ENCODE assay signal across 19 cellular contexts in the genomic region with DNA sequence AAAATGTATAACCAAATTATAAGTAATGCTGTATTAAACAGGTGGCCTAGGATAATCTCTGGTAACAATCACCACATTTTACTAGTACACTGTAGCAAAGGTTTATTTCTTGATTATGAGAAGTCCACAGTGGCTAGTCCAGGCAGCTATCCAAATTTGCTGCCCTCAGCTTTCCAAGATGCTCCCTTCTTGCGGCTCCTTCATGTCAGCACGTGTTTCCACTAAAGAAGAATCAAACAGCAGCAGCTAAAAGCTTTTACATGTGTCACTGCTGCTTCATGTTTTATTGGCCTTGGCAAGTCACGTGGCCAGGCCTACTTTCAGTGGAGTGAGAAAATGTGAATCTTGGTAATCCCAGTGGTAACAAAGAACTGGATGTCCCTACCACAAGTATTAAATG. TPM values are rescaled to one million over a fixed set of nuclear protein-coding genes. Genes with fewer than 3 reads are reported as not detected.
DNase-seq lines count a peak whose midpoint lies in the region; ATAC-seq and TF ChIP-seq lines count a peak whose summit lies in the region.
"Had no signal": no experiment of that assay in that cellular context is flagged by ENCODE, and none has a peak within 500 bp of the region (broad histone marks: within the 10 kb centered on the region; RNA-seq: fewer than 3 reads in every experiment).

No MANE protein-coding gene starts in this region.

- intact Hi-C loops in OCI-LY7 (cut with micrococcal nuclease; ENCODE audit: unreplicated experiment), result no loop called here
- intact Hi-C loops in ovary (cut with DNase I), result loop anchor here in 1 of 4 donors (10.0 kb wide), 1 partner anchor 479 kb away; no protein-coding TSS in a partner anchor
- intact Hi-C loops in lower lobe of right lung (cut with DNase I), result no loop called here
- intact Hi-C loops in activated CD4-positive, alpha-beta T cell treated with anti-CD3 and anti-CD28 coated beads for 36 hours (cut with DNase I, micrococcal nuclease), result no loop called here

- no peak for ATAC-seq in lower lobe of right lung
- no peak for ATAC-seq in activated CD4-positive, alpha-beta T cell treated with anti-CD3 and anti-CD28 coated beads for 36 hours
- ATAC-seq: activated naive CD8-positive, alpha-beta T cell treated with anti-CD3 and anti-CD28 coated beads, Interleukin-2, amount 50 U/mL, for 24 hours had no signal

- 14 to 26% (median 22%) methylated on average over 3 of the region's 3 CpGs for WGBS in ovary, 3 donors

- no peak for TF ChIP-seq EP300 in ovary (IDR thresholded peaks at IDR 0.05)

- no peak overlapping the region for H3K27ac Mint-ChIP-seq in activated CD4-positive, alpha-beta T cell treated with anti-CD3 and anti-CD28 coated beads for 36 hours
- H3K27ac Mint-ChIP-seq: type B pancreatic cell had no signal

- no peak for TF ChIP-seq CTCF in AG10803 (conservative IDR thresholded peaks at IDR 0.05; ENCODE audit: low read length)
- TF ChIP-seq CTCF in OCI-LY7 (conservative IDR thresholded peaks at IDR 0.05; ENCODE audit: low read length), result no peak
- TF ChIP-seq CTCF in ovary (IDR thresholded peaks at IDR 0.05), result no peak
- TF ChIP-seq CTCF in lower lobe of right lung (IDR thresholded peaks at IDR 0.05), result no peak

- no peaks in the 10 kb centered on the region for H3K27me3 Mint-ChIP-seq in activated CD4-positive, alpha-beta T cell treated with anti-CD3 and anti-CD28 coated beads for 36 hours

- H3K9me3 Mint-ChIP-seq in activated CD4-positive, alpha-beta T cell treated with anti-CD3 and anti-CD28 coated beads for 36 hours (ENCODE audit: low read depth), result no peaks in the 10 kb centered on the region
- H3K9me3 Mint-ChIP-seq: activated naive CD8-positive, alpha-beta T cell treated with anti-CD3 and anti-CD28 coated beads, Interleukin-2, amount 50 U/mL, for 24 hours had no signal

- DNase-seq in AG10803 (ENCODE audit: low read depth), result peak; percentile 84
- no peak for DNase-seq in OCI-LY7 (ENCODE audit: low spot score)
- DNase-seq in fibroblast of peridontal ligament (ENCODE audit: extremely low read depth), result peak; percentile 92
- DNase-seq in ovary, result peak in 4 of 5 donors; percentile 21 to 48 (median 44)
- no peak for DNase-seq in NCI-H1105 (lab: John Stamatoyannopoulos, UW)
- DNase-seq in lower lobe of right lung, result no peak
- no peak for DNase-seq in NCI-H774 (lab: John Stamatoyannopoulos, UW)
- no peak for DNase-seq in activated CD4-positive, alpha-beta T cell treated with anti-CD3 and anti-CD28 coated beads for 36 hours
- DNase-seq: activated CD4-positive, alpha-beta T cell treated with anti-CD3 and anti-CD28 coated beads, Interleukin-2, amount 50 U/mL, for 1 hour; activated naive CD8-positive, alpha-beta T cell treated with anti-CD3 and anti-CD28 coated beads, Interleukin-2, amount 50 U/mL, for 24 hours; cerebellar nuclear complex; DMS153; left cardiac atrium; NCI-H2081 treated with DMSO at 0.1 percent for 48 hours; retina; SIG-M5; stimulated activated CD4-positive, alpha-beta T cell treated with anti-CD3 and anti-CD28 coated beads, Interleukin-4, amount 100 ng/mL, for 4 hours had no signal

- H3K27me3 ChIP-seq in ovary (no peaks in the 10 kb centered on the region), lower lobe of right lung (ENCODE audit: low read depth) (no peaks in the 10 kb centered on the region)

- H3K4me1 Mint-ChIP-seq in activated CD4-positive, alpha-beta T cell treated with anti-CD3 and anti-CD28 coated beads for 36 hours, result no peaks in the 10 kb centered on the region

- no peaks in the 10 kb centered on the region for H3K9me3 ChIP-seq in OCI-LY7 (ENCODE audit: low read length)
- no peaks in the 10 kb centered on the region for H3K9me3 ChIP-seq in ovary
- H3K9me3 ChIP-seq in lower lobe of right lung, result no peaks in the 10 kb centered on the region

- H3K36me3 Mint-ChIP-seq in activated CD4-positive, alpha-beta T cell treated with anti-CD3 and anti-CD28 coated beads for 36 hours (ENCODE audit: low read depth), result no peaks in the 10 kb centered on the region

- H3K79me2 ChIP-seq in OCI-LY7 (ENCODE audit: insufficient read depth, low read depth, low read length), result no peaks in the 10 kb centered on the region

- H3K4me3 Mint-ChIP-seq in activated CD4-positive, alpha-beta T cell treated with anti-CD3 and anti-CD28 coated beads for 36 hours, result no peak overlapping the region
- H3K4me3 Mint-ChIP-seq: activated naive CD8-positive, alpha-beta T cell treated with anti-CD3 and anti-CD28 coated beads, Interleukin-2, amount 50 U/mL, for 24 hours; type B pancreatic cell had no signal

- H3K4me2 ChIP-seq in OCI-LY7 (ENCODE audit: low read length), result no peak overlapping the region

- POLR2A ChIA-PET in OCI-LY7 (lab: Charles Lee), result no interaction called here
- POLR2A ChIA-PET in activated CD4-positive, alpha-beta T cell treated with anti-CD3 and anti-CD28 coated beads for 36 hours (lab: Charles Lee), result no interaction called here

- H3K4me3 ChIP-seq in AG10803 (ENCODE audit: low read length) (no peak overlapping the region), OCI-LY7 (ENCODE audit: low read depth, low read length, poor library complexity, severe bottlenecking) (no peak overlapping the region), ovary (no peak overlapping the region), lower lobe of right lung (no peak overlapping the region)

- no TSS peak for BruUV-seq in OCI-LY7 (replicated peaks; lab: Mats Ljungman, UMichigan)

- no peaks in the 10 kb centered on the region for H4K20me1 ChIP-seq in OCI-LY7 (ENCODE audit: insufficient read depth, low read length)

- H3K4me1 ChIP-seq in OCI-LY7 (ENCODE audit: insufficient read depth, low read length, poor library complexity, severe bottlenecking), result peaks cover 12% of the 10 kb centered on the region
- H3K4me1 ChIP-seq in ovary (ENCODE audit: insufficient read depth), result peaks cover 4% of the 10 kb centered on the region
- no peaks in the 10 kb centered on the region for H3K4me1 ChIP-seq in lower lobe of right lung

- no peak overlapping the region for H3K27ac ChIP-seq in OCI-LY7 (ENCODE audit: low read depth, low read length, poor library complexity, severe bottlenecking)
- no peak overlapping the region for H3K27ac ChIP-seq in ovary
- H3K27ac ChIP-seq in lower lobe of right lung, result no peak overlapping the region

- H3K9me2 ChIP-seq in OCI-LY7 (ENCODE audit: insufficient read depth, low read length), result no peaks in the 10 kb centered on the region

- H3K36me3 ChIP-seq in OCI-LY7 (ENCODE audit: insufficient read depth, low read length) (no peaks in the 10 kb centered on the region), ovary (no peaks in the 10 kb centered on the region), lower lobe of right lung (no peaks in the 10 kb centered on the region)

- CTCF ChIA-PET in OCI-LY7 (lab: Charles Lee; ENCODE audit: unreplicated experiment), result no interaction called here
- CTCF ChIA-PET in activated CD4-positive, alpha-beta T cell treated with anti-CD3 and anti-CD28 coated beads for 36 hours (lab: Charles Lee), result no interaction called here

- TF ChIP-seq POLR2A in ovary (IDR thresholded peaks at IDR 0.05), result no peak

- peak overlapping the region; percentile 67; the same call in 1 of the 2 replicates for H2AFZ ChIP-seq in OCI-LY7 (ENCODE audit: low read length)

RNA-seq across cellular contexts. Expression of gene RBMS3, which starts 5.6 kb away (rescaled TPM):
- total RNA-seq in OCI-LY7 (2014; rRNA removed; shearing (Covaris generic)), result 1.0 and 2.0 TPM in 2 replicates
- not detected in 2 replicates for total RNA-seq in OCI-LY7 (2022)
- total RNA-seq in ovary, result 10 to 100 TPM; 41.7 to 79.2 (median 67.2) TPM
- polyA plus RNA-seq in ovary, result 10 to 100 TPM; 11.6 to 17.1 TPM
- 58.5 TPM for total RNA-seq in lower lobe of right lung
- total RNA-seq in activated CD4-positive, alpha-beta T cell treated with anti-CD3 and anti-CD28 coated beads for 36 hours, result 1 to 10 TPM; 1.5 to 2.0 TPM
- total RNA-seq: HT-29 had no signal

Comparison
In these comparisons a context has a peak if more than half of its experiments do, and no peak if none do; other contexts are left out.
1. DNase-seq: peak in AG10803 (single experiment), fibroblast of peridontal ligament (single experiment) and ovary (4 of 5); none in OCI-LY7 (single experiment), NCI-H1105 (single experiment), lower lobe of right lung (single experiment), NCI-H774 (single experiment) and activated CD4-positive, alpha-beta T cell treated with anti-CD3 and anti-CD28 coated beads for 36 hours (single experiment).
2. RNA of gene RBMS3, which starts 5.6 kb away (total RNA-seq): 41.7 to 79.2 TPM in ovary and 58.5 TPM in lower lobe of right lung (single experiment); 1.5 to 2.0 TPM in activated CD4-positive, alpha-beta T cell treated with anti-CD3 and anti-CD28 coated beads for 36 hours and 1.0 to 2.0 TPM in OCI-LY7; every median in the first group is over 10 times any median in the second.